ENCODE assay signal across 13 cellular contexts in the genomic region with DNA sequence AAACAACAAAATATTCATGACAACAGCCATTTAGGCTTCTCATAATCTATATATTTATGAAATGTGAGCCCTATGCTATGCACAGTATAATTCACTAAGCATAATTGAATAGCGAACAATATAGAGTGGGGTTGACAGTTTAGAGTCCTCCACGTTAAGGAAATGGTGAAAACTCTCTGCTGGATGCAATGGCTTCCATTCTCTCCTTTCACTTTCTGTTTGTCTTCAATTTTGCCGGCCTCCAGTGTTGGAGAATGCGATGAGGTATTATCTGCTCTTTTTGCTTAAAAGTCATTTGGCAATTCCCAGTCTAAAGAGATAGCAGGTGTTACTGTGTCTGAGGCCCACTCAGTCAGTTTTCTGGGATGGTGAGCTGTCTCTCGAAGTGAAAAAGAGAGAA.
DNase-seq lines count a peak whose midpoint lies in the region; ATAC-seq and TF ChIP-seq lines count a peak whose summit lies in the region.
"Had no signal": no experiment of that assay in that cellular context is flagged by ENCODE, and none has a peak within 500 bp of the region (broad histone marks: within the 10 kb centered on the region; RNA-seq: fewer than 3 reads in every experiment).

No MANE protein-coding gene starts in this region.

- DNase-seq in ACHN (peak; percentile 24), GM03348 (ENCODE audit: low spot score) (peak; percentile 4), hepatic stellate cell (ENCODE audit: low spot score) (peak; percentile 10), activated gamma-delta T cell (lab: John Stamatoyannopoulos, UW) (no peak), NCI-H1436 (lab: John Stamatoyannopoulos, UW) (no peak)
- DNase-seq in activated naive CD4-positive, alpha-beta T cell treated with anti-CD3 and anti-CD28 coated beads, Interleukin-2, amount 50 U/mL, for 16 hours: no peak
- DNase-seq: anterior cingulate cortex; CD4-positive, alpha-beta T cell; HCEC 1CT; NCI-H2029; sigmoid colon had no signal

- ATAC-seq in SK-N-SH treated with all-trans-retinoic acid at 6 μM for 48 hours (peak; percentile 75), HG03045 (IDR thresholded peaks at IDR 0.05; ENCODE audit: unreplicated experiment) (no peak)

- in situ Hi-C loops in ACHN (cut with HindIII; ENCODE audit: low pct_ligation_motif_present, low pct_unique_long_range_greater_than_20kb, low sequenced_read_pairs): no loop called here

TF ChIP-seq in SK-N-SH treated with all-trans-retinoic acid at 6 μM for 48 hours, 23 proteins besides CTCF, POLR2A, EP300 and RAD21:
- TF ChIP-seq ZFP30 (CRISPR knock-in tag; IDR thresholded peaks at IDR 0.05) (no peak), OSR1 (CRISPR knock-in tag; IDR thresholded peaks at IDR 0.05) (no peak), ESRRG (CRISPR knock-in tag; IDR thresholded peaks at IDR 0.05) (no peak), RARB (CRISPR knock-in tag; IDR thresholded peaks at IDR 0.05) (no peak), TOX (CRISPR knock-in tag; IDR thresholded peaks at IDR 0.05; ENCODE audit: borderline replicate concordance) (no peak), ISL1 (CRISPR knock-in tag; IDR thresholded peaks at IDR 0.05) (no peak), TCF4 (CRISPR knock-in tag; IDR thresholded peaks at IDR 0.05; ENCODE audit: borderline replicate concordance) (no peak), SNAI2 (CRISPR knock-in tag; IDR thresholded peaks at IDR 0.05) (no peak), ARNTL (CRISPR knock-in tag; IDR thresholded peaks at IDR 0.05; ENCODE audit: borderline replicate concordance, low read depth) (no peak), ZC3H10 (CRISPR knock-in tag; IDR thresholded peaks at IDR 0.05) (no peak), ZNF70 (CRISPR knock-in tag; IDR thresholded peaks at IDR 0.05) (no peak), BACH2 (CRISPR knock-in tag; IDR thresholded peaks at IDR 0.05; ENCODE audit: borderline replicate concordance) (no peak), CSDC2 (CRISPR knock-in tag; IDR thresholded peaks at IDR 0.05) (no peak)
- TF ChIP-seq, protein P1, sequence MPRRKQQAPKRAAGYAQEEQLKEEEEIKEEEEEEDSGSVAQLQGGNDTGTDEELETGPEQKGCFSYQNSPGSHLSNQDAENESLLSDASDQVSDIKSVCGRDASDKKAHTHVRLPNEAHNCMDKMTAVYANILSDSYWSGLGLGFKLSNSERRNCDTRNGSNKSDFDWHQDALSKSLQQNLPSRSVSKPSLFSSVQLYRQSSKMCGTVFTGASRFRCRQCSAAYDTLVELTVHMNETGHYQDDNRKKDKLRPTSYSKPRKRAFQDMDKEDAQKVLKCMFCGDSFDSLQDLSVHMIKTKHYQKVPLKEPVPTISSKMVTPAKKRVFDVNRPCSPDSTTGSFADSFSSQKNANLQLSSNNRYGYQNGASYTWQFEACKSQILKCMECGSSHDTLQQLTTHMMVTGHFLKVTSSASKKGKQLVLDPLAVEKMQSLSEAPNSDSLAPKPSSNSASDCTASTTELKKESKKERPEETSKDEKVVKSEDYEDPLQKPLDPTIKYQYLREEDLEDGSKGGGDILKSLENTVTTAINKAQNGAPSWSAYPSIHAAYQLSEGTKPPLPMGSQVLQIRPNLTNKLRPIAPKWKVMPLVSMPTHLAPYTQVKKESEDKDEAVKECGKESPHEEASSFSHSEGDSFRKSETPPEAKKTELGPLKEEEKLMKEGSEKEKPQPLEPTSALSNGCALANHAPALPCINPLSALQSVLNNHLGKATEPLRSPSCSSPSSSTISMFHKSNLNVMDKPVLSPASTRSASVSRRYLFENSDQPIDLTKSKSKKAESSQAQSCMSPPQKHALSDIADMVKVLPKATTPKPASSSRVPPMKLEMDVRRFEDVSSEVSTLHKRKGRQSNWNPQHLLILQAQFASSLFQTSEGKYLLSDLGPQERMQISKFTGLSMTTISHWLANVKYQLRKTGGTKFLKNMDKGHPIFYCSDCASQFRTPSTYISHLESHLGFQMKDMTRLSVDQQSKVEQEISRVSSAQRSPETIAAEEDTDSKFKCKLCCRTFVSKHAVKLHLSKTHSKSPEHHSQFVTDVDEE (CRISPR knock-in tag; IDR thresholded peaks at IDR 0.05): no peak
- TF ChIP-seq, protein P2, sequence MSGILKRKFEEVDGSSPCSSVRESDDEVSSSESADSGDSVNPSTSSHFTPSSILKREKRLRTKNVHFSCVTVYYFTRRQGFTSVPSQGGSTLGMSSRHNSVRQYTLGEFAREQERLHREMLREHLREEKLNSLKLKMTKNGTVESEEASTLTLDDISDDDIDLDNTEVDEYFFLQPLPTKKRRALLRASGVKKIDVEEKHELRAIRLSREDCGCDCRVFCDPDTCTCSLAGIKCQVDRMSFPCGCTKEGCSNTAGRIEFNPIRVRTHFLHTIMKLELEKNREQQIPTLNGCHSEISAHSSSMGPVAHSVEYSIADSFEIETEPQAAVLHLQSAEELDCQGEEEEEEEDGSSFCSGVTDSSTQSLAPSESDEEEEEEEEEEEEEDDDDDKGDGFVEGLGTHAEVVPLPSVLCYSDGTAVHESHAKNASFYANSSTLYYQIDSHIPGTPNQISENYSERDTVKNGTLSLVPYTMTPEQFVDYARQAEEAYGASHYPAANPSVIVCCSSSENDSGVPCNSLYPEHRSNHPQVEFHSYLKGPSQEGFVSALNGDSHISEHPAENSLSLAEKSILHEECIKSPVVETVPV (CRISPR knock-in tag; IDR thresholded peaks at IDR 0.05): no peak
- TF ChIP-seq, protein P3, sequence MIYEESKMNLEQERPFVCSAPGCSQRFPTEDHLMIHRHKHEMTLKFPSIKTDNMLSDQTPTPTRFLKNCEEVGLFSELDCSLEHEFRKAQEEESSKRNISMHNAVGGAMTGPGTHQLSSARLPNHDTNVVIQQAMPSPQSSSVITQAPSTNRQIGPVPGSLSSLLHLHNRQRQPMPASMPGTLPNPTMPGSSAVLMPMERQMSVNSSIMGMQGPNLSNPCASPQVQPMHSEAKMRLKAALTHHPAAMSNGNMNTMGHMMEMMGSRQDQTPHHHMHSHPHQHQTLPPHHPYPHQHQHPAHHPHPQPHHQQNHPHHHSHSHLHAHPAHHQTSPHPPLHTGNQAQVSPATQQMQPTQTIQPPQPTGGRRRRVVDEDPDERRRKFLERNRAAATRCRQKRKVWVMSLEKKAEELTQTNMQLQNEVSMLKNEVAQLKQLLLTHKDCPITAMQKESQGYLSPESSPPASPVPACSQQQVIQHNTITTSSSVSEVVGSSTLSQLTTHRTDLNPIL (CRISPR knock-in tag; IDR thresholded peaks at IDR 0.05; ENCODE audit: low read depth): no peak

Comparison
In these comparisons a context has a peak if more than half of its experiments do, and no peak if none do; other contexts are left out.
1. DNase-seq: peak in ACHN (single experiment), GM03348 (single experiment) and hepatic stellate cell (single experiment); none in activated gamma-delta T cell (single experiment), NCI-H1436 (single experiment) and activated naive CD4-positive, alpha-beta T cell treated with anti-CD3 and anti-CD28 coated beads, Interleukin-2, amount 50 U/mL, for 16 hours (single experiment).